Comparison of ENCODE assay signal across 8 cellular contexts in the genomic region with DNA sequence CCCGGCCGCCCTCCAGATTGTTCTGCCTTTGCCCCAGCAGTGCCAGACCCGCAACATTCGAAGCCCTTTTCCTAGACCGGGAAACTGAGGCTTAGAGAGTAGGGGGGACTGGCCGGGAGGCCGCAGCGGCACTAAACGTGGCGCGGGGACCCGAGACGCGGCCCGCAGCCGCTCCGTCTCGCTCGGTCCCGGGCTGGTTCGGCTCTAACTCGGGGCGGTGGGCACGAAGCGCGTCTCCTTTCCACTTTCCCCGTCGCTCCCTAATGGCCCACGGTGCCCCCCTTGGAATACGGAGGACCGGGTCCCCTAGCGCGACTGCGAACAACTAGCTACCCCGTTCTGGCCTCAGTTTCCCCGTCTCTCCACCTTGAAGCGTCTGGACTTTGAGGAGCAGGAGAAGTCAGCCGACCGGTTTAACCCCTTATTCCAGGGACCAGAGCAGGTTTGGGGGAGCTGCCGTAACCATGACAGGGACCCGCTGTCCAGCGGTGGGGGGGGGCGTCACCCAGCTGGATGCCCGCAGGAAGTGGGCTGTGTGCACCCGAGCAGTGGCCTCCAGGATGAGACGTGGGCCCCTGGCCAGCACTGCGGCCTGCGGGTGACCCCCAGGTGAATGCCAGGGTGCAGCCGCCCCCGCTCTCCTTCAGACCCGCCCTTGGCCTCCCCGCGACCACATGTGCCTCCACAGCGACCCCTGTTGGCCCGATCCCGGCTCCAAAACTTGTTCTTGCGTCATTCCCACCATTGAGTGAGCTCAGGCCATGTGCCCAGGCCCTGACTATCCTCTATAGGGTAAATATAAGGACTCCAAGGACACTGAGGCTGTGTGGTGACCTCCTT. TPM values are rescaled to one million over a fixed set of nuclear protein-coding genes. Genes with fewer than 3 reads are reported as not detected.
DNase-seq lines count a peak whose midpoint lies in the region; ATAC-seq and TF ChIP-seq lines count a peak whose summit lies in the region.

No MANE protein-coding gene starts in this region.

- H3K4me3 Mint-ChIP-seq in naive thymus-derived CD8-positive, alpha-beta T cell: peak overlapping the region; percentile 58 to 88 (median 77)
- H3K4me3 Mint-ChIP-seq in stimulated activated effector memory CD8-positive, alpha-beta T cell treated with anti-CD3 and anti-CD28 coated beads, Interleukin-12 subunit alpha, Interleukin-12 subunit beta, amount 100 ng/mL, for 72 hours: peak overlapping the region; percentile 74

- POLR2A ChIA-PET in naive thymus-derived CD8-positive, alpha-beta T cell (lab: Charles Lee): interaction anchor here (0.8 to 1.1 kb wide), 2 partner anchors 9 to 31 kb away, joined by 4 to 7 read pairs; no protein-coding TSS in a partner anchor

- peaks cover 14 to 47% (median 32%) of the 10 kb centered on the region in 5 donors for H3K27me3 Mint-ChIP-seq in naive thymus-derived CD8-positive, alpha-beta T cell

- peaks cover 13 to 36% (median 29%) of the 10 kb centered on the region in 4 donors for H3K4me1 Mint-ChIP-seq in naive thymus-derived CD8-positive, alpha-beta T cell
- peaks cover 35% of the 10 kb centered on the region for H3K4me1 Mint-ChIP-seq in stimulated activated effector memory CD8-positive, alpha-beta T cell treated with anti-CD3 and anti-CD28 coated beads, Interleukin-12 subunit alpha, Interleukin-12 subunit beta, amount 100 ng/mL, for 72 hours

- peak; percentile 84 for TF ChIP-seq CTCF in AG09319 (IDR thresholded peaks at IDR 0.05; ENCODE audit: low read depth, low read length)

- peak; percentile 74 for DNase-seq in AG09319 (ENCODE audit: extremely low read depth, low read depth)
- peak; percentile 84 for DNase-seq in HCEC 1CT
- peak; percentile 77 for DNase-seq in RPMI8226
- peak; percentile 54 for DNase-seq in activated effector memory CD4-positive, alpha-beta T cell treated with Interleukin-2 at 50 U/mL for 16 hours
- peak; percentile 88 for DNase-seq in fibroblast of peridontal ligament (ENCODE audit: extremely low read depth)
- DNase-seq in naive thymus-derived CD8-positive, alpha-beta T cell: peak; percentile 63 to 85 (median 75)
- DNase-seq in stimulated activated effector memory CD8-positive, alpha-beta T cell treated with anti-CD3 and anti-CD28 coated beads, Interleukin-12 subunit alpha, Interleukin-12 subunit beta, amount 100 ng/mL, for 72 hours (ENCODE audit: low spot score in 2 of 2): peak; percentile 83 to 94

- peak overlapping the region in 4 of 10 donors; percentile 14 to 87 (median 33) for H3K27ac Mint-ChIP-seq in naive thymus-derived CD8-positive, alpha-beta T cell
- H3K27ac Mint-ChIP-seq in stimulated activated effector memory CD8-positive, alpha-beta T cell treated with anti-CD3 and anti-CD28 coated beads, Interleukin-12 subunit alpha, Interleukin-12 subunit beta, amount 100 ng/mL, for 72 hours: peak overlapping the region; percentile 68

- H3K9me3 Mint-ChIP-seq in naive thymus-derived CD8-positive, alpha-beta T cell: peaks cover 0 to 2% (median 0%) of the 10 kb centered on the region in 9 donors
- H3K9me3 Mint-ChIP-seq in stimulated activated effector memory CD8-positive, alpha-beta T cell treated with anti-CD3 and anti-CD28 coated beads, Interleukin-12 subunit alpha, Interleukin-12 subunit beta, amount 100 ng/mL, for 72 hours: no peaks in the 10 kb centered on the region

- peak; percentile 55 to 69 for ATAC-seq in naive thymus-derived CD8-positive, alpha-beta T cell
- peak; percentile 73 for ATAC-seq in stimulated activated effector memory CD8-positive, alpha-beta T cell treated with anti-CD3 and anti-CD28 coated beads, Interleukin-12 subunit alpha, Interleukin-12 subunit beta, amount 100 ng/mL, for 72 hours
- ATAC-seq in GM18511 (IDR thresholded peaks at IDR 0.05; ENCODE audit: unreplicated experiment): no peak

- no peaks in the 10 kb centered on the region for H3K36me3 Mint-ChIP-seq in naive thymus-derived CD8-positive, alpha-beta T cell
- H3K36me3 Mint-ChIP-seq in stimulated activated effector memory CD8-positive, alpha-beta T cell treated with anti-CD3 and anti-CD28 coated beads, Interleukin-12 subunit alpha, Interleukin-12 subunit beta, amount 100 ng/mL, for 72 hours: peaks cover 14% of the 10 kb centered on the region

RNA-seq across cellular contexts. Expression of gene CDC42EP1, which starts 1.1 kb away (rescaled TPM):
- not detected for total RNA-seq in naive thymus-derived CD8-positive, alpha-beta T cell
- polyA plus RNA-seq in naive thymus-derived CD8-positive, alpha-beta T cell: not detected

RNA-seq across cellular contexts. Expression of gene LGALS2, which starts 18.5 kb away (rescaled TPM):
- not detected for total RNA-seq in naive thymus-derived CD8-positive, alpha-beta T cell
- not detected for polyA plus RNA-seq in naive thymus-derived CD8-positive, alpha-beta T cell

RNA-seq across cellular contexts. Expression of gene CARD10, which starts 42.2 kb away (rescaled TPM):
- 1 to 10 TPM; 1.2 to 1.4 TPM for total RNA-seq in naive thymus-derived CD8-positive, alpha-beta T cell
- under 1 TPM in 1 of 3 donors, not detected in 2; 0.22 TPM for polyA plus RNA-seq in naive thymus-derived CD8-positive, alpha-beta T cell

RNA-seq across cellular contexts. Expression of gene GGA1, which starts 47.2 kb away (rescaled TPM):
- total RNA-seq in naive thymus-derived CD8-positive, alpha-beta T cell: 100 to 1,000 TPM; 103 to 110 TPM
- polyA plus RNA-seq in naive thymus-derived CD8-positive, alpha-beta T cell: 10 to 100 TPM; 20.3 to 24.5 (median 22.6) TPM
